ENCODE assay signal across 32 cellular contexts in the genomic region with DNA sequence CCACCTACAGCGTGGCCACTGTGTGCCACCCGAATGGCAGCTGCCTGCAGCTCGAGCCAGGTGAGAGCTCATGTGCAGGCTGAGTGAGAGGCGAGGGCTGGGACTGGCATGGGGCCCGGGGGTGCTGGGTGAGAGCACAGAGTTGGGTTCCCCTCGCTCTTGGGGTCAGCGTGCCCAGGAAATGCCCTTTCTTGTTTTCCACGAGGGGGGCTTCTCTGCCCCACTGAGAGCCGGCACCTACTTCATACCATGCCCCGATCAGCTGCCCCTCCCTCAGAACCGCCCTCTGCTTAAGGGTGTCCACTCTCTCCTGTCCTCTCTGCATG. TPM values are rescaled to one million over a fixed set of nuclear protein-coding genes. Genes with fewer than 3 reads are reported as not detected.
"Had no signal": no experiment of that assay in that cellular context is flagged by ENCODE, and none has a peak within 500 bp of the region (broad histone marks: within the 10 kb centered on the region; RNA-seq: fewer than 3 reads in every experiment).

No MANE protein-coding gene starts in this region.

- H3K27me3 Mint-ChIP-seq: activated naive CD4-positive, alpha-beta T cell treated with anti-CD3 and anti-CD28 coated beads, Interleukin-2, amount 50 U/mL, for 24 hours; activated T-cell treated with anti-CD3 and anti-CD28 coated beads, Interleukin-2, amount 50 U/mL, for 24 hours; T-helper 17 cell had no signal

- H3K27ac ChIP-seq: ascending aorta, body of pancreas, KMS-11, SJSA1 had no signal

- H3K4me3 Mint-ChIP-seq: activated CD8-positive, alpha-beta T cell treated with anti-CD3 and anti-CD28 coated beads, Interleukin-2, amount 10 ng/mL, durations not matched to agents 7 days and 5 days; activated naive CD4-positive, alpha-beta T cell treated with anti-CD3 and anti-CD28 coated beads, Interleukin-2, amount 50 U/mL, for 24 hours; activated T-cell treated with anti-CD3 and anti-CD28 coated beads, Interleukin-2, amount 50 U/mL, for 24 hours; activated T-helper 1 cell treated with anti-CD3 and anti-CD28 coated beads, Interleukin-12 subunit alpha, Interleukin-12 subunit beta, Interleukin-2, Interleukin-4 antibody, amounts not matched to agents 30 ng/mL and 10 ng/mL and 1 ng/mL, durations not matched to agents 14 hours and 24 hours and 36 hours; T-helper 17 cell; WTC11 had no signal

- H3K4me2 ChIP-seq: KMS-11 had no signal

- H3K4me3 ChIP-seq: ascending aorta, body of pancreas, MG63, SJSA1 had no signal

- ATAC-seq: activated CD8-positive, alpha-beta T cell treated with anti-CD3 and anti-CD28 coated beads, Interleukin-2, amount 10 ng/mL, durations not matched to agents 7 days and 5 days; body of pancreas; PC-3; T-helper 17 cell; WTC11 had no signal

- H3K4me1 ChIP-seq: ascending aorta, body of pancreas, SJSA1 had no signal

- H3K36me3 Mint-ChIP-seq: activated naive CD4-positive, alpha-beta T cell treated with anti-CD3 and anti-CD28 coated beads, Interleukin-2, amount 50 U/mL, for 24 hours; WTC11 had no signal

- DNase-seq: activated CD4-positive, alpha-beta T cell treated with anti-CD3 and anti-CD28 coated beads for 48 hours; activated CD4-positive, alpha-beta T cell treated with anti-CD3 and anti-CD28 coated beads, Interleukin-2, amount 50 U/mL, for 4 hours; activated CD4-positive, CD25-positive, alpha-beta regulatory T cell treated with anti-CD3 and anti-CD28 coated beads, Interleukin-2, amount 50 U/mL, for 72 hours; activated CD8-positive, alpha-beta T cell treated with anti-CD3 and anti-CD28 coated beads, Interleukin-2, amount 10 ng/mL, durations not matched to agents 7 days and 5 days; activated effector memory CD4-positive, alpha-beta T cell treated with Interleukin-2 at 50 U/mL for 16 hours; activated naive CD4-positive, alpha-beta T cell; activated T-cell treated with anti-CD3 and anti-CD28 coated beads, Interleukin-2, amount 50 U/mL, for 24 hours; amniotic stem cell; body of pancreas; central memory CD4-positive, alpha-beta T cell; MG63; MV-4-11; NCI-H1092 treated with DMSO at 0.1 percent for 48 hours; NCI-H1417 treated with DMSO at 0.1 percent for 48 hours; NCI-H1694; NCI-H2029; NCI-H2107; NCI-H2171 treated with DMSO at 0.1 percent for 48 hours; NCI-H226; NCI-H82; PC-3; SHP77; T-helper 17 cell; T-helper 9 cell had no signal

- H3K36me3 ChIP-seq: ascending aorta, MG63, SJSA1 had no signal

- H3K9me3 ChIP-seq: ascending aorta, body of pancreas, MG63, SJSA1 had no signal

- H3K27me3 ChIP-seq: ascending aorta, body of pancreas, MG63, SJSA1 had no signal

- H3K9me3 Mint-ChIP-seq: activated naive CD4-positive, alpha-beta T cell treated with anti-CD3 and anti-CD28 coated beads, Interleukin-2, amount 50 U/mL, for 24 hours; activated T-cell treated with anti-CD3 and anti-CD28 coated beads, Interleukin-2, amount 50 U/mL, for 24 hours; activated T-helper 1 cell treated with anti-CD3 and anti-CD28 coated beads, Interleukin-12 subunit alpha, Interleukin-12 subunit beta, Interleukin-2, Interleukin-4 antibody, amounts not matched to agents 30 ng/mL and 10 ng/mL and 1 ng/mL, durations not matched to agents 14 hours and 24 hours and 36 hours; WTC11 had no signal

- H3K4me1 Mint-ChIP-seq: activated naive CD4-positive, alpha-beta T cell treated with anti-CD3 and anti-CD28 coated beads, Interleukin-2, amount 50 U/mL, for 24 hours; WTC11 had no signal

- H3K27ac Mint-ChIP-seq: activated CD8-positive, alpha-beta T cell treated with anti-CD3 and anti-CD28 coated beads, Interleukin-2, amount 10 ng/mL, durations not matched to agents 7 days and 5 days; activated naive CD4-positive, alpha-beta T cell treated with anti-CD3 and anti-CD28 coated beads, Interleukin-2, amount 50 U/mL, for 24 hours; activated T-cell treated with anti-CD3 and anti-CD28 coated beads, Interleukin-2, amount 50 U/mL, for 24 hours; activated T-helper 1 cell treated with anti-CD3 and anti-CD28 coated beads, Interleukin-12 subunit alpha, Interleukin-12 subunit beta, Interleukin-2, Interleukin-4 antibody, amounts not matched to agents 30 ng/mL and 10 ng/mL and 1 ng/mL, durations not matched to agents 14 hours and 24 hours and 36 hours; T-helper 17 cell; WTC11 had no signal

RNA-seq across cellular contexts. Expression of a gene that starts 10.1 kb away (rescaled TPM):
- total RNA-seq: bronchial epithelial cell had no signal

RNA-seq across cellular contexts. Expression of a gene that starts 36.2 kb away (rescaled TPM):
- total RNA-seq: activated CD8-positive, alpha-beta T cell treated with anti-CD3 and anti-CD28 coated beads, Interleukin-2, amount 10 ng/mL, durations not matched to agents 7 days and 5 days; activated T-helper 1 cell treated with anti-CD3 and anti-CD28 coated beads, Interleukin-12 subunit alpha, Interleukin-12 subunit beta, Interleukin-2, Interleukin-4 antibody, amounts not matched to agents 30 ng/mL and 10 ng/mL and 1 ng/mL, durations not matched to agents 14 hours and 24 hours and 36 hours; ascending aorta; bronchial epithelial cell; NCI-H460; PC-3; SJSA1; T-helper 17 cell had no signal
